ENCODE assay signal across 18 cellular contexts in genomic region chr16:82638095-82638798, GRCh38. TPM values are rescaled to one million over a fixed set of nuclear protein-coding genes. Genes with fewer than 3 reads are reported as not detected.
A peak's percentile ranks its signal among the peaks of the same experiment; 100 is the strongest.
DNase-seq lines count a peak whose midpoint lies in the region; ATAC-seq, FAIRE-seq and TF ChIP-seq lines count a peak whose summit lies in the region.
"Had no signal": no experiment of that assay in that cellular context is flagged by ENCODE, and none has a peak within 500 bp of the region (broad histone marks: within the 10 kb centered on the region; RNA-seq: fewer than 3 reads in every experiment).

No MANE protein-coding gene starts in this region.

- peaks cover 38% of the 10 kb centered on the region for H3K4me1 Mint-ChIP-seq in astrocyte (ENCODE audit: low read depth, unreplicated experiment)
- H3K4me1 Mint-ChIP-seq: naive B cell had no signal

- H3K4me2 ChIP-seq in astrocyte (ENCODE audit: low read length) (peak overlapping the region; percentile 58), smooth muscle cell (peak overlapping the region; percentile 6)

- DNase-seq in NCI-H1092 treated with DMSO at 0.1 percent for 48 hours (lab: John Stamatoyannopoulos, UW) = peak; percentile 20
- no peak for DNase-seq in NCI-H1092 (lab: John Stamatoyannopoulos, UW)
- DNase-seq in astrocyte (ENCODE audit: low read depth) = peak; percentile 86
- no peak for DNase-seq in left ventricle myocardium inferior
- DNase-seq in smooth muscle cell (lab: John Stamatoyannopoulos, UW; ENCODE audit: unreplicated experiment) = no peak
- no peak for DNase-seq in DMS 273 treated with DMSO at 0.1 percent for 48 hours (lab: John Stamatoyannopoulos, UW)
- no peak for DNase-seq in lower lobe of right lung
- DNase-seq: activated CD8-positive, alpha-beta memory T cell treated with anti-CD3 and anti-CD28 coated beads, Interleukin-2, amount 50 U/mL, for 48 hours; activated naive CD8-positive, alpha-beta T cell treated with anti-CD3 and anti-CD28 coated beads, Interleukin-2, amount 10 ng/mL, durations not matched to agents 7 days and 5 days; effector CD4-positive, alpha-beta T cell; naive B cell; NCI-H524; SIG-M5; tibial artery had no signal

- FAIRE-seq in astrocyte (lab: Jason Lieb, UNC) = no peak

- H3K9ac ChIP-seq in astrocyte (ENCODE audit: low read length) = peak overlapping the region; percentile 74
- H3K9ac ChIP-seq in smooth muscle cell (ENCODE audit: low read depth) = no peak overlapping the region

- H3K36me3 ChIP-seq in astrocyte (ENCODE audit: insufficient read depth, low read length) (no peaks in the 10 kb centered on the region), left ventricle myocardium inferior (no peaks in the 10 kb centered on the region), smooth muscle cell (ENCODE audit: low read depth) (no peaks in the 10 kb centered on the region), lower lobe of right lung (no peaks in the 10 kb centered on the region)
- H3K36me3 ChIP-seq: tibial artery had no signal

- H3K79me2 ChIP-seq in astrocyte (ENCODE audit: insufficient read depth, low read length) = peaks cover 81% of the 10 kb centered on the region
- H3K79me2 ChIP-seq in smooth muscle cell (ENCODE audit: low read depth) = no peaks in the 10 kb centered on the region

- 69% methylated on average over 4 of the region's 4 CpGs for WGBS in smooth muscle cell (ENCODE audit: low lambda C conversion rate)

- H3K27ac ChIP-seq in astrocyte (ENCODE audit: low read depth, low read length) (peak overlapping the region; percentile 90), left ventricle myocardium inferior (replicated peaks) (peak overlapping the region; percentile 73), smooth muscle cell (ENCODE audit: low read depth) (no peak overlapping the region), lower lobe of right lung (no peak overlapping the region)
- H3K27ac ChIP-seq: 22Rv1, VCaP had no signal

- no peaks in the 10 kb centered on the region for H3K36me3 Mint-ChIP-seq in astrocyte (ENCODE audit: low read depth, unreplicated experiment)
- H3K36me3 Mint-ChIP-seq: activated naive CD8-positive, alpha-beta T cell treated with anti-CD3 and anti-CD28 coated beads, Interleukin-2, amount 10 ng/mL, durations not matched to agents 7 days and 5 days; naive B cell had no signal

- intact Hi-C loops in left ventricle myocardium inferior (cut with micrococcal nuclease) = loop anchor here (10.0 kb wide), 1 partner anchor 117 kb away; no protein-coding TSS in a partner anchor
- intact Hi-C loops in lower lobe of right lung (cut with DNase I) = no loop called here

- ATAC-seq in lower lobe of right lung = no peak
- no peak for ATAC-seq in HG03135 (IDR thresholded peaks at IDR 0.05; ENCODE audit: unreplicated experiment)

- no peak for TF ChIP-seq CTCF in astrocyte (IDR thresholded peaks at IDR 0.05; ENCODE audit: insufficient read depth, low read depth, low read length)
- TF ChIP-seq CTCF in left ventricle myocardium inferior (IDR thresholded peaks at IDR 0.05; ENCODE audit: borderline replicate concordance) = no peak
- TF ChIP-seq CTCF in smooth muscle cell (IDR thresholded peaks at IDR 0.05; ENCODE audit: borderline replicate concordance, insufficient read depth, poor library complexity, severe bottlenecking) = no peak
- TF ChIP-seq CTCF in lower lobe of right lung (IDR thresholded peaks at IDR 0.05) = no peak

- no peaks in the 10 kb centered on the region for H3F3A ChIP-seq in smooth muscle cell (ENCODE audit: low read depth)

- H3K9me3 Mint-ChIP-seq in astrocyte (ENCODE audit: unreplicated experiment) = no peaks in the 10 kb centered on the region
- H3K9me3 Mint-ChIP-seq: activated naive CD8-positive, alpha-beta T cell treated with anti-CD3 and anti-CD28 coated beads, Interleukin-2, amount 10 ng/mL, durations not matched to agents 7 days and 5 days; naive B cell had no signal

- H2AFZ ChIP-seq in astrocyte (ENCODE audit: low read depth, low read length) (no peak overlapping the region), smooth muscle cell (ENCODE audit: low read depth) (no peak overlapping the region)

- H3K27me3 Mint-ChIP-seq in astrocyte (ENCODE audit: low read depth, unreplicated experiment) = no peaks in the 10 kb centered on the region

- H3K4me1 ChIP-seq in astrocyte (ENCODE audit: insufficient read depth, low read length) (peaks cover 41% of the 10 kb centered on the region), left ventricle myocardium inferior (peaks cover 97% of the 10 kb centered on the region), smooth muscle cell (ENCODE audit: low read depth) (no peaks in the 10 kb centered on the region), lower lobe of right lung (no peaks in the 10 kb centered on the region)

- H3K9me3 ChIP-seq in astrocyte (ENCODE audit: insufficient read depth, low read depth, low read length) (no peaks in the 10 kb centered on the region), left ventricle myocardium inferior (replicated peaks) (no peaks in the 10 kb centered on the region), smooth muscle cell (replicated peaks; ENCODE audit: low read depth) (no peaks in the 10 kb centered on the region), lower lobe of right lung (no peaks in the 10 kb centered on the region)
- H3K9me3 ChIP-seq: tibial artery had no signal

- H3K4me3 ChIP-seq in astrocyte (ENCODE audit: insufficient read depth, low read depth, low read length) (no peak overlapping the region), left ventricle myocardium inferior (no peak overlapping the region), smooth muscle cell (no peak overlapping the region), lower lobe of right lung (no peak overlapping the region)
- H3K4me3 ChIP-seq: skin epidermis, tibial artery had no signal

- H3K27ac Mint-ChIP-seq in astrocyte (ENCODE audit: unreplicated experiment) = no peak overlapping the region
- H3K27ac Mint-ChIP-seq: activated naive CD8-positive, alpha-beta T cell treated with anti-CD3 and anti-CD28 coated beads, Interleukin-2, amount 10 ng/mL, durations not matched to agents 7 days and 5 days; naive B cell had no signal

- no peak overlapping the region for H3K4me3 Mint-ChIP-seq in astrocyte (ENCODE audit: unreplicated experiment)
- H3K4me3 Mint-ChIP-seq: activated naive CD8-positive, alpha-beta T cell treated with anti-CD3 and anti-CD28 coated beads, Interleukin-2, amount 10 ng/mL, durations not matched to agents 7 days and 5 days; naive B cell had no signal

- no peaks in the 10 kb centered on the region for H4K20me1 ChIP-seq in astrocyte (ENCODE audit: insufficient read depth, low read length)
- no peaks in the 10 kb centered on the region for H4K20me1 ChIP-seq in smooth muscle cell (ENCODE audit: low read depth)

- H3K27me3 ChIP-seq in astrocyte (ENCODE audit: insufficient read depth, low read length) (no peaks in the 10 kb centered on the region), left ventricle myocardium inferior (ENCODE audit: low read depth) (no peaks in the 10 kb centered on the region), smooth muscle cell (ENCODE audit: low read depth) (no peaks in the 10 kb centered on the region), lower lobe of right lung (ENCODE audit: low read depth) (no peaks in the 10 kb centered on the region)
- H3K27me3 ChIP-seq: tibial artery had no signal

RNA-seq across cellular contexts. Expression of gene CDH13, which starts 11.5 kb away (rescaled TPM):
- 23.0 and 41.7 TPM in 2 replicates for total RNA-seq in astrocyte
- 161 TPM for total RNA-seq in left ventricle myocardium inferior
- 12.5 and 32.2 TPM in 2 replicates for total RNA-seq in smooth muscle cell
- 10.8 and 12.1 TPM in 2 replicates for polyA plus RNA-seq in smooth muscle cell
- total RNA-seq in lower lobe of right lung = 14.3 TPM
- total RNA-seq: activated naive CD8-positive, alpha-beta T cell treated with anti-CD3 and anti-CD28 coated beads, Interleukin-2, amount 10 ng/mL, durations not matched to agents 7 days and 5 days had no signal

Comparison
In these comparisons a context has a peak if more than half of its experiments do, and no peak if none do; other contexts are left out.
1. DNase-seq: peak in NCI-H1092 treated with DMSO at 0.1 percent for 48 hours (single experiment) and astrocyte (single experiment); none in NCI-H1092 (single experiment), left ventricle myocardium inferior (single experiment), smooth muscle cell (single experiment), DMS 273 treated with DMSO at 0.1 percent for 48 hours (single experiment) and lower lobe of right lung (single experiment).
2. H3K27ac ChIP-seq: peak in astrocyte (single experiment) and left ventricle myocardium inferior (single experiment); none in smooth muscle cell (single experiment) and lower lobe of right lung (single experiment).